In the genomic region with DNA sequence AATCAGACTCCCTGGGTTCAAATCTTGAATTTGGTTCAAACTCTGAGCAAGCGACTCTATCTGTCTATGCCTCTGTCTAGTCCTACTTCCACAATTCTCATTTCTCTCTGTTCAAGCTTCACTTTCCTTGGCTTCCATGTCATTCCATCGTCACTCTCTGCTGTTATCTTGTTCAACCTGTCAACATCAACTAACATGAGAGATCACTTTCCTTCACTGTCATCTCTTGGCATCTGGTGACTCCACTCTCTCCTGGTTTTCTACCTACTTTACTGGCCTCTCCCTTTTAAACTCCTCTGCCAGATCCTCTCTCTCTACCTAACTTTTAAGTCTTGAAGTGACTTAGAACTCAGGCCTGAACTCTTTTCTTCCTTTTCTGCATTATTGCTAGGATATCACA, we compare ENCODE assay signal across 24 cellular contexts.
"Had no signal": no experiment of that assay in that cellular context is flagged by ENCODE, and none has a peak within 500 bp of the region (broad histone marks: within the 10 kb centered on the region; RNA-seq: fewer than 3 reads in every experiment).

No MANE protein-coding gene starts in this region.

- H2AFZ ChIP-seq: neural progenitor cell had no signal

- FAIRE-seq: islet of Langerhans had no signal

- H3K4me1 ChIP-seq: colonic mucosa, gastrocnemius medialis, neural progenitor cell, psoas muscle, sigmoid colon, testis had no signal

- H3K4me2 ChIP-seq: neural progenitor cell had no signal

- H3K27ac ChIP-seq: colonic mucosa, epithelial cell of prostate, gastrocnemius medialis, heart left ventricle, left lung, neural progenitor cell, psoas muscle, sigmoid colon, spleen, testis, tibial artery had no signal

- DNase-seq: colonic mucosa; effector CD8-positive, alpha-beta T cell; endodermal cell; gastrocnemius medialis; heart left ventricle; hippocampal formation; left cardiac atrium; left lung; mucosa of descending colon; naive B cell; psoas muscle; right cardiac atrium; sigmoid colon; spleen; stimulated activated CD4-positive, alpha-beta T cell treated with anti-CD3 and anti-CD28 coated beads, Interleukin-4, amount 100 ng/mL, for 4 hours; stimulated activated naive CD8-positive, alpha-beta T cell treated with anti-CD3 and anti-CD28 coated beads, Interleukin-15, Interleukin-2, amounts not matched to agents 100 U/mL and 50 U/mL, for 24 hours; substantia nigra; testis; tibial artery had no signal

- H3K36me3 ChIP-seq: colonic mucosa, gastrocnemius medialis, heart left ventricle, left lung, neural progenitor cell, sigmoid colon, spleen, tibial artery had no signal

- H3K4me3 ChIP-seq: colonic mucosa, gastrocnemius medialis, heart left ventricle, left lung, mucosa of descending colon, neural progenitor cell, psoas muscle, sigmoid colon, spleen, testis, tibial artery had no signal

- H3K27me3 ChIP-seq: colonic mucosa, gastrocnemius medialis, heart left ventricle, left lung, neural progenitor cell, sigmoid colon, spleen, testis, tibial artery had no signal

- H3K9me3 ChIP-seq: colonic mucosa, gastrocnemius medialis, heart left ventricle, left lung, mucosa of descending colon, psoas muscle, sigmoid colon, spleen, testis, tibial artery had no signal

- ATAC-seq: esophagus mucosa; gastrocnemius medialis; heart left ventricle; left lung; mucosa of descending colon; psoas muscle; right cardiac atrium; stimulated activated memory B cell treated with anti-CD40 and anti-IgM and Interleukin-4, amounts not matched to agents 10 μg/mL and 1 μg/mL and 100 μg/mL, for 72 hours had no signal

- H3K9ac ChIP-seq: neural progenitor cell had no signal
